14 cellular contexts compared by ENCODE assay signal in genomic region chr19:3746371-3747056, GRCh38. TPM values are rescaled to one million over a fixed set of nuclear protein-coding genes. Genes with fewer than 3 reads are reported as not detected.
DNase-seq lines count a peak whose midpoint lies in the region; ATAC-seq lines count a peak whose summit lies in the region.
"Had no signal": no experiment of that assay in that cellular context is flagged by ENCODE, and none has a peak within 500 bp of the region (broad histone marks: within the 10 kb centered on the region; RNA-seq: fewer than 3 reads in every experiment).

No MANE protein-coding gene starts in this region.

- H2BK120ac ChIP-seq in neuronal stem cell (ENCODE audit: low read depth, low read length) = no peak overlapping the region

- peaks cover 2% of the 10 kb centered on the region for H3K79me1 ChIP-seq in neuronal stem cell (ENCODE audit: low read depth, low read length)

- no peak for DNase-seq in activated naive CD4-positive, alpha-beta T cell treated with anti-CD3 and anti-CD28 coated beads, Interleukin-2, amount 10 ng/mL, durations not matched to agents 7 days and 5 days
- DNase-seq in activated naive CD4-positive, alpha-beta T cell treated with anti-CD3 and anti-CD28 coated beads, Interleukin-2, amount 50 U/mL, for 16 hours = no peak
- no peak for DNase-seq in central memory CD8-positive, alpha-beta T cell (ENCODE audit: low spot score in 2 of 2)
- DNase-seq in neuronal stem cell (ENCODE audit: low spot score) (no peak), NCI-H2107 treated with DMSO at 0.1 percent for 48 hours (lab: John Stamatoyannopoulos, UW; ENCODE audit: unreplicated experiment) (no peak)
- DNase-seq: 8988T; AML-193; CD8-positive, alpha-beta memory T cell; DMS53; GF-D8 had no signal

- peak overlapping the region; percentile 31 for H2BK12ac ChIP-seq in neuronal stem cell (ENCODE audit: low read length)

- H4K8ac ChIP-seq in neuronal stem cell (ENCODE audit: low read depth, low read length) = peak overlapping the region; percentile 43

- peak overlapping the region; percentile 21 for H3K9ac ChIP-seq in neuronal stem cell (ENCODE audit: low read depth, low read length, poor library complexity)
- H3K9ac ChIP-seq: BLaER1 had no signal

- peaks cover 17% of the 10 kb centered on the region for H3K36me3 Mint-ChIP-seq in activated naive CD4-positive, alpha-beta T cell treated with anti-CD3 and anti-CD28 coated beads, Interleukin-2, amount 10 ng/mL, durations not matched to agents 7 days and 5 days
- peaks cover 7% of the 10 kb centered on the region for H3K36me3 Mint-ChIP-seq in central memory CD8-positive, alpha-beta T cell (ENCODE audit: insufficient read depth)

- no peak for ATAC-seq in central memory CD8-positive, alpha-beta T cell (replicated peaks; ENCODE audit: extremely low read depth, poor library complexity, severe bottlenecking)
- ATAC-seq in HG03521 (IDR thresholded peaks at IDR 0.05; ENCODE audit: unreplicated experiment) = no peak
- ATAC-seq: HCT116 had no signal

- H2AK5ac ChIP-seq in neuronal stem cell (ENCODE audit: low read depth, low read length) = no peak overlapping the region

- H3K4me3 ChIP-seq in neuronal stem cell (ENCODE audit: low read length in 2 of 2) = no peak overlapping the region
- H3K4me3 ChIP-seq: BLaER1 had no signal

- H3K27me3 Mint-ChIP-seq in activated naive CD4-positive, alpha-beta T cell treated with anti-CD3 and anti-CD28 coated beads, Interleukin-2, amount 10 ng/mL, durations not matched to agents 7 days and 5 days = no peaks in the 10 kb centered on the region
- no peaks in the 10 kb centered on the region for H3K27me3 Mint-ChIP-seq in central memory CD8-positive, alpha-beta T cell
- H3K27me3 Mint-ChIP-seq: CD8-positive, alpha-beta memory T cell had no signal

- no peaks in the 10 kb centered on the region for H3K9me3 ChIP-seq in neuronal stem cell (replicated peaks in 1 of 2; ENCODE audit: control insufficient read depth in 2 of 2, insufficient read depth in 1 of 2, low read depth in 1 of 2, low read length in 2 of 2)
- H3K9me3 ChIP-seq: BLaER1 had no signal

- H3K18ac ChIP-seq in neuronal stem cell (ENCODE audit: low read length) = no peak overlapping the region

- no peak overlapping the region for H2BK15ac ChIP-seq in neuronal stem cell (ENCODE audit: low read length)

- H3K23ac ChIP-seq in neuronal stem cell (ENCODE audit: low read depth, low read length, poor library complexity) = no peak overlapping the region

- H3K27ac Mint-ChIP-seq in activated naive CD4-positive, alpha-beta T cell treated with anti-CD3 and anti-CD28 coated beads, Interleukin-2, amount 10 ng/mL, durations not matched to agents 7 days and 5 days = peak overlapping the region; percentile 60
- peak overlapping the region; percentile 46 for H3K27ac Mint-ChIP-seq in central memory CD8-positive, alpha-beta T cell (ENCODE audit: low read depth)

- no peak overlapping the region for H3K4me3 Mint-ChIP-seq in activated naive CD4-positive, alpha-beta T cell treated with anti-CD3 and anti-CD28 coated beads, Interleukin-2, amount 10 ng/mL, durations not matched to agents 7 days and 5 days
- no peak overlapping the region for H3K4me3 Mint-ChIP-seq in central memory CD8-positive, alpha-beta T cell
- H3K4me3 Mint-ChIP-seq: CD8-positive, alpha-beta memory T cell had no signal

- no peak overlapping the region for H3K4ac ChIP-seq in neuronal stem cell (ENCODE audit: low read length)

- H4K91ac ChIP-seq in neuronal stem cell (ENCODE audit: low read depth, low read length, poor library complexity) = no peak overlapping the region

- H2AFZ ChIP-seq in neuronal stem cell (ENCODE audit: low read length) = no peak overlapping the region

- no peaks in the 10 kb centered on the region for H3K27me3 ChIP-seq in neuronal stem cell (ENCODE audit: control insufficient read depth in 3 of 3, insufficient read depth in 3 of 3, low read depth in 1 of 3, low read length in 3 of 3)
- H3K27me3 ChIP-seq: BLaER1 had no signal

- H3K36me3 ChIP-seq in neuronal stem cell (replicated peaks in 1 of 2; ENCODE audit: control insufficient read depth in 2 of 2, insufficient read depth in 2 of 2, low read length in 2 of 2) = peaks cover 10 to 12% of the 10 kb centered on the region in 2 donors

- H3K4me1 ChIP-seq in neuronal stem cell (ENCODE audit: control insufficient read depth in 2 of 2, insufficient read depth in 1 of 2, low read depth in 1 of 2, low read length in 2 of 2) = no peaks in the 10 kb centered on the region
- H3K4me1 ChIP-seq: BLaER1 had no signal

- H3K4me1 Mint-ChIP-seq in activated naive CD4-positive, alpha-beta T cell treated with anti-CD3 and anti-CD28 coated beads, Interleukin-2, amount 10 ng/mL, durations not matched to agents 7 days and 5 days = no peaks in the 10 kb centered on the region
- no peaks in the 10 kb centered on the region for H3K4me1 Mint-ChIP-seq in central memory CD8-positive, alpha-beta T cell
- H3K4me1 Mint-ChIP-seq: CD8-positive, alpha-beta memory T cell had no signal

- no CpG with 5 or more reads among the region's 31 CpGs for WGBS in neuronal stem cell (ENCODE audit: extremely low coverage in 2 of 2, insufficient read length in 2 of 2, insufficient replicate concordance in 1 of 2), 2 donors

- H3K9me3 Mint-ChIP-seq in activated naive CD4-positive, alpha-beta T cell treated with anti-CD3 and anti-CD28 coated beads, Interleukin-2, amount 10 ng/mL, durations not matched to agents 7 days and 5 days = no peaks in the 10 kb centered on the region
- no peaks in the 10 kb centered on the region for H3K9me3 Mint-ChIP-seq in central memory CD8-positive, alpha-beta T cell
- H3K9me3 Mint-ChIP-seq: CD8-positive, alpha-beta memory T cell had no signal

- no peak overlapping the region for H3K14ac ChIP-seq in neuronal stem cell (ENCODE audit: low read length)

- CTCF ChIA-PET in activated naive CD4-positive, alpha-beta T cell treated with anti-CD3 and anti-CD28 coated beads, Interleukin-2, amount 10 ng/mL, durations not matched to agents 7 days and 5 days (lab: Charles Lee) = no interaction called here

- no peak overlapping the region for H3K27ac ChIP-seq in neuronal stem cell (replicated peaks; ENCODE audit: low read length)
- H3K27ac ChIP-seq: BLaER1, HL-60 had no signal

- no peak overlapping the region for H2BK5ac ChIP-seq in neuronal stem cell (ENCODE audit: low read length)

- no peak overlapping the region for H3K4me2 ChIP-seq in neuronal stem cell (ENCODE audit: insufficient read depth, low read length, poor library complexity, severe bottlenecking)
- H3K4me2 ChIP-seq: BLaER1 had no signal

RNA-seq across cellular contexts. Expression of gene APBA3, which starts 15.0 kb away (rescaled TPM):
- 19.0 TPM for polyA plus RNA-seq in neuronal stem cell (2013, experiment 1 of 2)
- polyA plus RNA-seq in neuronal stem cell (2013, experiment 2 of 2) = 17.8 TPM

RNA-seq across cellular contexts. Expression of gene MRPL54, which starts 16.0 kb away (rescaled TPM):
- polyA plus RNA-seq in neuronal stem cell (2013, experiment 1 of 2) = 39.9 TPM
- 40.6 TPM for polyA plus RNA-seq in neuronal stem cell (2013, experiment 2 of 2)

RNA-seq across cellular contexts. Expression of gene RAX2, which starts 25.5 kb away (rescaled TPM):
- 0.01 TPM for polyA plus RNA-seq in neuronal stem cell (2013, experiment 1 of 2)
- polyA plus RNA-seq in neuronal stem cell (2013, experiment 2 of 2) = 0.03 TPM
- polyA plus RNA-seq: CD8-positive, alpha-beta memory T cell had no signal

RNA-seq across cellular contexts. Expression of gene TJP3, which starts 38.3 kb away (rescaled TPM):
- 23.4 TPM for polyA plus RNA-seq in neuronal stem cell (2013, experiment 1 of 2)
- polyA plus RNA-seq in neuronal stem cell (2013, experiment 2 of 2) = 21.0 TPM

RNA-seq across cellular contexts. Expression of gene MATK, which starts 39.7 kb away (rescaled TPM):
- 1.4 TPM for polyA plus RNA-seq in neuronal stem cell (2013, experiment 1 of 2)
- 1.6 TPM for polyA plus RNA-seq in neuronal stem cell (2013, experiment 2 of 2)
